Comparison of ENCODE assay signal across 23 cellular contexts in the genomic region with DNA sequence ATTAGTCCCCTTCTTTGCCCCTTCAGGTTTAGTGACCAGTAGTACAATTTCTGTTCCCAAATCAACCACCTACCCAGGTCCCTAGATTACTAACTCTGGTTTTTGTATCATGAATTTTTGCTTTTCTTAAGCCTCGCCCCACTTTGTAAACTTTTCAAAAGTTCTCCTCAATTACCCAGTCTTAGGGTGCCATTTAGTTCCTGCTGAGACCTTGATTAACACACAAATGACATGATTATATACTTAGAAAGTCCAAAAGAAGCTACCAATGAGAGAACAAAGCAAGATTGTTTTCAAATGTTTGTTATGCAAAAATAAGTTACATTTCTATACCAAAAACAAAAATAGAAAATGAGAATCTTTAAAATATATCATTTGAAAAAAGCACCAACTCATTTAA.
A peak's percentile ranks its signal among the peaks of the same experiment; 100 is the strongest.
DNase-seq lines count a peak whose midpoint lies in the region; FAIRE-seq and TF ChIP-seq lines count a peak whose summit lies in the region.
"Had no signal": no experiment of that assay in that cellular context is flagged by ENCODE, and none has a peak within 500 bp of the region (broad histone marks: within the 10 kb centered on the region; RNA-seq: fewer than 3 reads in every experiment).

No MANE protein-coding gene starts in this region.

- no peak for DNase-seq in endodermal cell
- no peak for DNase-seq in HEK293T (ENCODE audit: extremely low spot score)
- DNase-seq in foreskin fibroblast = no peak
- no peak for DNase-seq in germinal center (ENCODE audit: low spot score)
- DNase-seq in MM.1S = no peak
- DNase-seq: Caco-2; CD4-positive, CD25-positive, alpha-beta regulatory T cell; CD8-positive, alpha-beta T cell; DMS153; DND-41; GDM1; GOT3; H7; HCEC 1CT had no signal

- H3K79me2 ChIP-seq in MM.1S (ENCODE audit: low read length) = no peaks in the 10 kb centered on the region

- peak; percentile 11 for FAIRE-seq in G401.6 (lab: Jason Lieb, UNC)
- FAIRE-seq: GM12878, GM19239 had no signal

- POLR2A ChIA-PET in HEK293T (lab: Yijun Ruan, JAX) = no interaction called here

- no peaks in the 10 kb centered on the region for H3K9me3 Mint-ChIP-seq in endodermal cell
- H3K9me3 Mint-ChIP-seq: CD8-positive, alpha-beta T cell had no signal

- H3K4me1 ChIP-seq in HUES64 (ENCODE audit: insufficient read depth, low read length) (peaks cover 17% of the 10 kb centered on the region), endodermal cell (ENCODE audit: control insufficient read depth, insufficient read depth, low read length) (no peaks in the 10 kb centered on the region), iPS-18a (ENCODE audit: control insufficient read depth, low read depth, low read length) (peaks cover 17% of the 10 kb centered on the region), MM.1S (ENCODE audit: low read length) (no peaks in the 10 kb centered on the region)
- H3K4me1 ChIP-seq: BLaER1, Caco-2 had no signal

- H3K9me2 ChIP-seq in MM.1S (replicated peaks; ENCODE audit: insufficient read depth, low read length) = no peaks in the 10 kb centered on the region

- peaks cover 9% of the 10 kb centered on the region for H3K4me1 Mint-ChIP-seq in endodermal cell
- H3K4me1 Mint-ChIP-seq: B cell; CD4-positive, CD25-positive, alpha-beta regulatory T cell had no signal

- H4K20me1 ChIP-seq in MM.1S (ENCODE audit: insufficient read depth, low read length) = no peaks in the 10 kb centered on the region
- H4K20me1 ChIP-seq: BLaER1 had no signal

- no peak overlapping the region for H2AFZ ChIP-seq in MM.1S (ENCODE audit: low read length)

- H3K27ac ChIP-seq in HUES64 (ENCODE audit: low read depth, low read length) (peak overlapping the region; percentile 63; the same call in 1 of the 2 replicates), endodermal cell (ENCODE audit: low read depth, low read length) (no peak overlapping the region), iPS-18a (ENCODE audit: low read length) (peak overlapping the region; percentile 27), MM.1S (ENCODE audit: low read length) (no peak overlapping the region)
- H3K27ac ChIP-seq: 22Rv1, BLaER1, C4-2B had no signal

- CTCF ChIA-PET in HEK293T (lab: Yijun Ruan, JAX) = no interaction called here

- H3K36me3 Mint-ChIP-seq in endodermal cell (ENCODE audit: low read depth) = no peaks in the 10 kb centered on the region
- H3K36me3 Mint-ChIP-seq: CD4-positive, CD25-positive, alpha-beta regulatory T cell; CD8-positive, alpha-beta T cell had no signal

- H3K4me2 ChIP-seq in MM.1S (ENCODE audit: low read depth, low read length) = no peak overlapping the region
- H3K4me2 ChIP-seq: BLaER1 had no signal

- TF ChIP-seq CTCF in endodermal cell (conservative IDR thresholded peaks at IDR 0.05) (no peak), foreskin fibroblast (IDR thresholded peaks at IDR 0.05; ENCODE audit: low read depth, low read length) (no peak), MM.1S (IDR thresholded peaks at IDR 0.05; ENCODE audit: low read length) (no peak)

- peak overlapping the region; percentile 17 for H3K27ac Mint-ChIP-seq in endodermal cell
- H3K27ac Mint-ChIP-seq: B cell; CD4-positive, CD25-positive, alpha-beta regulatory T cell; CD8-positive, alpha-beta T cell had no signal

- H3F3A ChIP-seq in MM.1S (ENCODE audit: insufficient read depth, low read length) = no peaks in the 10 kb centered on the region

- no peaks in the 10 kb centered on the region; the same call in 1 of the 2 replicates for H3K9me3 ChIP-seq in HUES64 (ENCODE audit: insufficient read depth, low read depth, low read length)
- no peaks in the 10 kb centered on the region for H3K9me3 ChIP-seq in endodermal cell (ENCODE audit: control insufficient read depth, low read length)
- H3K9me3 ChIP-seq in iPS-18a (ENCODE audit: control insufficient read depth, low read depth, low read length) = no peaks in the 10 kb centered on the region
- no peaks in the 10 kb centered on the region for H3K9me3 ChIP-seq in MM.1S (replicated peaks; ENCODE audit: insufficient read depth, low read length)
- H3K9me3 ChIP-seq: BLaER1, Caco-2 had no signal

- 33% methylated on average over 1 of the region's 1 CpG for whole genome bisulfite sequencing in HUES64
- 28 to 67% methylated on average over 1 of the region's 1 CpG for WGBS in endodermal cell (ENCODE audit: insufficient coverage in 1 of 2, insufficient read length in 1 of 2), 2 experiments

- H3K4me3 ChIP-seq in HUES64 (ENCODE audit: low read length) (no peak overlapping the region), endodermal cell (ENCODE audit: low read length) (no peak overlapping the region), iPS-18a (ENCODE audit: low read length) (no peak overlapping the region), foreskin fibroblast (ENCODE audit: low read depth in 1 of 2, low read length in 2 of 2) (no peak overlapping the region), MM.1S (ENCODE audit: low read length) (no peak overlapping the region)
- H3K4me3 ChIP-seq: BLaER1, GM12878 had no signal

- H3K9ac ChIP-seq in HUES64 (ENCODE audit: low read depth, low read length) = no peak overlapping the region
- H3K9ac ChIP-seq in endodermal cell (ENCODE audit: extremely low read depth, low read length, poor library complexity, severe bottlenecking) = no peak overlapping the region
- no peak overlapping the region for H3K9ac ChIP-seq in iPS-18a (ENCODE audit: low read length)
- no peak overlapping the region for H3K9ac ChIP-seq in MM.1S (ENCODE audit: low read length)
- H3K9ac ChIP-seq: BLaER1 had no signal

- peaks cover 4% of the 10 kb centered on the region for H3K27me3 Mint-ChIP-seq in endodermal cell (ENCODE audit: insufficient read depth)
- H3K27me3 Mint-ChIP-seq: B cell; CD4-positive, CD25-positive, alpha-beta regulatory T cell had no signal

- H3K27me3 ChIP-seq in HUES64 (ENCODE audit: insufficient read depth, low read length) = peaks cover 13% of the 10 kb centered on the region; the same call in 1 of the 2 replicates
- H3K27me3 ChIP-seq in endodermal cell (ENCODE audit: control insufficient read depth, insufficient read depth, low read length, poor library complexity, severe bottlenecking) = peaks cover 8% of the 10 kb centered on the region
- no peaks in the 10 kb centered on the region for H3K27me3 ChIP-seq in iPS-18a (ENCODE audit: control insufficient read depth, insufficient read depth, low read length)
- H3K27me3 ChIP-seq in MM.1S (replicated peaks; ENCODE audit: insufficient read depth, low read length) = no peaks in the 10 kb centered on the region
- H3K27me3 ChIP-seq: BLaER1 had no signal

- no peak overlapping the region for H3K4me3 Mint-ChIP-seq in endodermal cell
- H3K4me3 Mint-ChIP-seq: B cell; CD4-positive, CD25-positive, alpha-beta regulatory T cell; CD8-positive, alpha-beta T cell had no signal

- H3K36me3 ChIP-seq in HUES64 (ENCODE audit: insufficient read depth, low read length) (no peaks in the 10 kb centered on the region), endodermal cell (ENCODE audit: control insufficient read depth, insufficient read depth, low read length) (no peaks in the 10 kb centered on the region), iPS-18a (ENCODE audit: control insufficient read depth, low read depth, low read length) (no peaks in the 10 kb centered on the region), MM.1S (replicated peaks; ENCODE audit: insufficient read depth, low read length) (no peaks in the 10 kb centered on the region)
- H3K36me3 ChIP-seq: BLaER1 had no signal

TF ChIP-seq in HEK293T, 16 proteins besides CTCF, POLR2A, EP300 and RAD21:
- TF ChIP-seq LEF1 (IDR thresholded peaks at IDR 0.05; ENCODE audit: borderline replicate concordance) (no peak), L3MBTL2 (conservative IDR thresholded peaks at IDR 0.05) (no peak), FOXM1 (IDR thresholded peaks at IDR 0.05; ENCODE audit: borderline replicate concordance) (no peak), CTBP1 (IDR thresholded peaks at IDR 0.05; ENCODE audit: borderline replicate concordance) (no peak), ZNF384 (IDR thresholded peaks at IDR 0.05) (no peak), BHLHE40 (IDR thresholded peaks at IDR 0.05; ENCODE audit: borderline replicate concordance) (no peak), FOXK2 (IDR thresholded peaks at IDR 0.05) (no peak)
TF ChIP-seq in HEK293T: peak in this region for 0.

Comparison
In these comparisons a context has a peak if more than half of its experiments do, and no peak if none do; other contexts are left out.
1. H3K27ac ChIP-seq: peak in HUES64 (single experiment) and iPS-18a (single experiment); none in endodermal cell (single experiment) and MM.1S (single experiment).